In genomic region chr12:72178871-72179270, GRCh38 we compare ENCODE assay signal across 21 cellular contexts.
"Had no signal": no experiment of that assay in that cellular context is flagged by ENCODE, and none has a peak within 500 bp of the region (broad histone marks: within the 10 kb centered on the region; RNA-seq: fewer than 3 reads in every experiment).

No MANE protein-coding gene starts in this region.

- ATAC-seq: naive thymus-derived CD4-positive, alpha-beta T cell; natural killer cell; right lobe of liver; stimulated activated effector memory CD8-positive, alpha-beta T cell treated with anti-CD3 and anti-CD28 coated beads, Interleukin-12 subunit alpha, Interleukin-12 subunit beta, amount 100 ng/mL, for 72 hours; stimulated activated naive B cell treated with anti-CD40 and anti-IgM and Interleukin-4, amounts not matched to agents 10 μg/mL and 1 μg/mL and 100 μg/mL, for 72 hours; upper lobe of right lung had no signal

- DNase-seq: naive thymus-derived CD4-positive, alpha-beta T cell; natural killer cell; occipital lobe; ovary; retina; right lobe of liver; sigmoid colon; small intestine; stimulated activated CD4-positive, alpha-beta T cell treated with anti-CD3 and anti-CD28 coated beads, Interleukin-15, amount 100 ng/mL, for 24 hours; stimulated activated CD4-positive, alpha-beta T cell treated with anti-CD3 and anti-CD28 coated beads, Interleukin-2, amount 100 ng/mL, for 24 hours; stimulated activated CD4-positive, alpha-beta T cell treated with anti-CD3 and anti-CD28 coated beads, Interleukin-2, amount 100 ng/mL, for 48 hours; stimulated activated CD4-positive, alpha-beta T cell treated with anti-CD3 and anti-CD28 coated beads, Interleukin-4, amount 100 ng/mL, for 24 hours; stimulated activated naive B cell treated with anti-CD40 and anti-IgM and Interleukin-4, amounts not matched to agents 10 μg/mL and 1 μg/mL and 100 μg/mL, for 72 hours; stimulated activated naive CD4-positive, alpha-beta T cell treated with Interleukin-2 at 50 U/mL for 16 hours; stomach; testis; tibial artery; transverse colon; upper lobe of right lung; uterus had no signal
